9 cellular contexts compared by ENCODE assay signal in the genomic region with DNA sequence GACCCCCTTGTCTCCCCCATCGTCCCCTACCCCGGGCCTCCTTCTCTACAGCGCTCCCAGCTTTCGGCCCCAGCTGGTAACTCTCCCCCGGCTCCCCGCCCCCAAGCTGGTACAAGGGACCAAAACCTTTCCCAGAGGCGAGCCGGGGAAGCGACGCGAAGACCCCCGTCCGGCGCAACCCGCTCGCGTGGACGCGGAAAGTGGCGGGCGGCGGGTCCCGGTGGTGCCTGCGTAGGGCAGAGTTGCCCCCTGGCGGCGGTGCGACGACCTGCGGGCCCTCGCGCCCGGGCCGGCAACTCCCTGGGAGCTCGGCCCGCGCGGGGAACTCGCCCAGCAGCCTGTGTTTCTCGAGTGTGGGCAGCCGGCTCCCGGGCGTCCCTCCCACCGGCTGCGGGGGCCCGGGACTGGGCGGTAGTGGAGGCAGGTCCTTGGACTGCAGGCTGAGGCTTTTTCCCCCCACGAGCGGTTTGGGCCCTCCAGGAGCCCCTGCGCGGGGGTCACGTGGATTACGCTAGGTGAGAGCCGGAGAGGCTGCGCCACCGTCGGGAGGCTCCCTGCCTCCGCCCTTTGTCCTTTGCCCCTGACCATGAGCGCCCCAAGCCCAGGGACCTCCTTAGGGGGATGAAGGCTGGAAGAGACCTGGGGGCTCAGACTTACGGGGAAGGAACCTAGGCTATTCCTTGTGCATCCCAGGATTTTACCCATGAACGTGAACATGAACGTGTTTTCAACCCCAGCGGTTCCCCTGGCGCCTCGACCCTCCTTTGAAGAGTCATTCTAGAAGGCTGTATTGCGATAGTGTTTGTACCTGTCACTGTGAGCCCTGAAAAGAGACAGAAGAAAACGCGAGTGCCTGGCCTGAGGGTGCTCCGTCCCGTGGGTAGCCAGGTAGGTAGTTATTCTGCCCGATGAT. TPM values are rescaled to one million over a fixed set of nuclear protein-coding genes. Genes with fewer than 3 reads are reported as not detected.
DNase-seq lines count a peak whose midpoint lies in the region; TF ChIP-seq lines count a peak whose summit lies in the region.
"Had no signal": no experiment of that assay in that cellular context is flagged by ENCODE, and none has a peak within 500 bp of the region (broad histone marks: within the 10 kb centered on the region; RNA-seq: fewer than 3 reads in every experiment).

No MANE protein-coding gene starts in this region.

- H3K36me3 ChIP-seq in neutrophil (no peaks in the 10 kb centered on the region), uterus (no peaks in the 10 kb centered on the region)
- H3K36me3 ChIP-seq: BLaER1 treated with 17β-estradiol and CSF1 and Interleukin-3, amounts not matched to agents 10 nM and 100 nM had no signal

- peaks cover 97% of the 10 kb centered on the region for H3K27me3 ChIP-seq in neutrophil
- H3K27me3 ChIP-seq in uterus: peaks cover 32 to 54% of the 10 kb centered on the region in 2 donors

- H3K27ac ChIP-seq in neutrophil: no peak overlapping the region
- no peak overlapping the region for H3K27ac ChIP-seq in uterus
- H3K27ac ChIP-seq: BLaER1 treated with 17β-estradiol and CSF1 and Interleukin-3, amounts not matched to agents 10 nM and 100 nM had no signal

- H3K4me1 ChIP-seq in neutrophil (ENCODE audit: control insufficient read depth in 1 of 2, insufficient read depth in 1 of 2, low read depth in 1 of 2, low read length in 1 of 2) (peaks cover 6 to 32% of the 10 kb centered on the region in 2 experiments), uterus (peaks cover 0 to 15% of the 10 kb centered on the region in 2 donors)

- H3K4me3 ChIP-seq in neutrophil (ENCODE audit: low read depth in 1 of 2, low read length in 1 of 2) (peak overlapping the region in 1 of 2 experiments; percentile 9), uterus (no peak overlapping the region)
- H3K4me3 ChIP-seq: BLaER1 treated with 17β-estradiol and CSF1 and Interleukin-3, amounts not matched to agents 10 nM and 100 nM had no signal

- no peaks in the 10 kb centered on the region for H3K9me3 ChIP-seq in neutrophil
- no peaks in the 10 kb centered on the region for H3K9me3 ChIP-seq in uterus

- TF ChIP-seq CTCF in neutrophil (IDR thresholded peaks at IDR 0.05): peak; percentile 44
- TF ChIP-seq CTCF in uterus (IDR thresholded peaks at IDR 0.05): peak; percentile 19 to 67 (median 52)

- DNase-seq in NCI-H1105 treated with DMSO at 0.1 percent for 48 hours (lab: John Stamatoyannopoulos, UW) (peak; percentile 14), NCI-H1105 (lab: John Stamatoyannopoulos, UW) (no peak), NCI-H460 (ENCODE audit: extremely low read depth, low read depth) (peak; percentile 53), activated T-cell treated with anti-CD3 and anti-CD28 coated beads for 48 hours (ENCODE audit: low read depth) (peak; percentile 73), fibroblast of gingiva (ENCODE audit: low read depth) (peak; percentile 42), uterus (peak in 1 of 2 donors; percentile 23), hepatic stellate cell (ENCODE audit: low spot score) (no peak)

- no peak for TF ChIP-seq POLR2A in uterus (IDR thresholded peaks at IDR 0.05)

- intact Hi-C loops in uterus (cut with DNase I; ENCODE audit: low total_unique reads): loop anchor here (10.0 kb wide), 1 partner anchor 237 kb away; no protein-coding TSS in a partner anchor

RNA-seq across cellular contexts. Expression of gene FOXD1, which starts 2.9 kb away (rescaled TPM):
- total RNA-seq in NCI-H460 (2014; rRNA removed; shearing (Covaris generic)): 15.6 and 16.6 TPM in 2 replicates
- 2.5 and 3.4 TPM in 2 replicates for polyA plus RNA-seq in NCI-H460 (2014; cell fraction: nucleus; rRNA removed)
- 1 to 10 TPM in 1 of 4 donors, under 1 TPM in 1, not detected in 2; 0.28 to 1.3 TPM for total RNA-seq in uterus

RNA-seq across cellular contexts. Expression of gene BTF3, which starts 46.8 kb away (rescaled TPM):
- 1,343 and 1,385 TPM in 2 replicates for total RNA-seq in NCI-H460 (2014; rRNA removed; shearing (Covaris generic))
- polyA plus RNA-seq in NCI-H460 (2014; cell fraction: nucleus; rRNA removed): 343 and 462 TPM in 2 replicates
- 100 to 1,000 TPM; 247 to 690 (median 555) TPM for total RNA-seq in uterus

Comparison
In these comparisons a context has a peak if more than half of its experiments do, and no peak if none do; other contexts are left out.
1. DNase-seq: peak in NCI-H1105 treated with DMSO at 0.1 percent for 48 hours (single experiment), NCI-H460 (single experiment), activated T-cell treated with anti-CD3 and anti-CD28 coated beads for 48 hours (single experiment) and fibroblast of gingiva (single experiment); none in NCI-H1105 (single experiment) and hepatic stellate cell (single experiment).